8 cellular contexts compared by ENCODE assay signal in the genomic region with DNA sequence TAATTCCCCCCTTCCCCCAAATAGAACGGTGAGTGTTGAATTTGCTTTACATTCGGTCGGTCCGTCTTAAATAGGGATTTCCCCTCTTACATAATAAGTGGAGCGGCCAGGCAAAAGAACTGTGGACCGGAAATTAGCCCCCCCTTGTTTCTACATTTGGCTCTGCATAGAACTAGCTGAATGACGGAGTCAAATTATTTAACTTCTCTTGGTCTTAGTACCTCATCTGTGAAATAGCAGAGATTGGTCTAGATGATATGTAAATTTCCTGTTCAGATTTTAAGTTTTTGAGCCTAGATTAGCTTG. TPM values are rescaled to one million over a fixed set of nuclear protein-coding genes. Genes with fewer than 3 reads are reported as not detected.
A peak's percentile ranks its signal among the peaks of the same experiment; 100 is the strongest.
DNase-seq lines count a peak whose midpoint lies in the region; ATAC-seq and TF ChIP-seq lines count a peak whose summit lies in the region.

No MANE protein-coding gene starts in this region.

- no peak for TF ChIP-seq CTCF in WERI-Rb-1 (IDR thresholded peaks at IDR 0.05; ENCODE audit: low read depth, low read length)
- TF ChIP-seq CTCF in vagina (IDR thresholded peaks at IDR 0.05): no peak
- TF ChIP-seq CTCF in thyroid gland (IDR thresholded peaks at IDR 0.05): no peak

- H3K4me1 ChIP-seq in iPS-20b (ENCODE audit: insufficient read depth, low read length) (peaks cover 14% of the 10 kb centered on the region; the same call in 1 of the 2 replicates), vagina (peaks cover 25% of the 10 kb centered on the region), thyroid gland (peaks cover 0 to 5% of the 10 kb centered on the region in 2 donors)

- H3K9ac ChIP-seq in iPS-20b (ENCODE audit: low read depth, low read length): peak overlapping the region; percentile 49; the same call in 1 of the 2 replicates

- peaks cover 12% of the 10 kb centered on the region for H3K27me3 ChIP-seq in H7 (ENCODE audit: control insufficient read depth, insufficient read depth, low read length)
- H3K27me3 ChIP-seq in WERI-Rb-1 (ENCODE audit: insufficient read depth, low read depth, severe bottlenecking): no peaks in the 10 kb centered on the region
- H3K27me3 ChIP-seq in iPS-20b (ENCODE audit: insufficient read depth, low read length): peaks cover 40% of the 10 kb centered on the region
- no peaks in the 10 kb centered on the region for H3K27me3 ChIP-seq in vagina
- no peaks in the 10 kb centered on the region for H3K27me3 ChIP-seq in thyroid gland

- WGBS in thyroid gland, 2 donors: 42 to 48% methylated on average over 7 of the region's 7 CpGs

- peak; percentile 58 for ATAC-seq in GM18498 (IDR thresholded peaks at IDR 0.05; ENCODE audit: unreplicated experiment)
- no peak for ATAC-seq in GM19397 (IDR thresholded peaks at IDR 0.05; ENCODE audit: unreplicated experiment)

- H3K36me3 ChIP-seq in H7 (replicated peaks; ENCODE audit: control insufficient read depth, insufficient read depth, low read length) (no peaks in the 10 kb centered on the region), WERI-Rb-1 (peaks cover 4% of the 10 kb centered on the region), iPS-20b (ENCODE audit: insufficient read depth, low read depth, low read length) (no peaks in the 10 kb centered on the region), vagina (no peaks in the 10 kb centered on the region), thyroid gland (no peaks in the 10 kb centered on the region)

- peak; percentile 29 for DNase-seq in H7
- no peak for DNase-seq in WERI-Rb-1
- DNase-seq in vagina (ENCODE audit: extremely low spot score in 2 of 2): no peak
- DNase-seq in HUDEP-2 (lab: John Stamatoyannopoulos, UW; ENCODE audit: unreplicated experiment in 76 of 76): no peak
- no peak for DNase-seq in thyroid gland

- TF ChIP-seq POLR2A in vagina (IDR thresholded peaks at IDR 0.05): no peak
- TF ChIP-seq POLR2A in thyroid gland (IDR thresholded peaks at IDR 0.05): no peak

- H3K9me3 ChIP-seq in WERI-Rb-1 (ENCODE audit: severe bottlenecking) (no peaks in the 10 kb centered on the region), iPS-20b (ENCODE audit: insufficient read depth, low read depth, low read length) (peaks cover 7% of the 10 kb centered on the region; the same call in 1 of the 2 replicates), vagina (no peaks in the 10 kb centered on the region), thyroid gland (no peaks in the 10 kb centered on the region)

- intact Hi-C loops in vagina (cut with DNase I) (no loop called here), thyroid gland (cut with DNase I) (no loop called here)

- peak overlapping the region; percentile 40; the same call in 1 of the 2 replicates for H3K4me3 ChIP-seq in H7 (ENCODE audit: insufficient read depth, low read depth, low read length)
- H3K4me3 ChIP-seq in WERI-Rb-1 (ENCODE audit: low read depth, low read length): peak overlapping the region; percentile 93
- peak overlapping the region; percentile 75 for H3K4me3 ChIP-seq in iPS-20b (ENCODE audit: low read length)
- H3K4me3 ChIP-seq in vagina: peak overlapping the region; percentile 56 to 70
- no peak overlapping the region for H3K4me3 ChIP-seq in thyroid gland (replicated peaks in 1 of 3)

- H3K27ac ChIP-seq in WERI-Rb-1 (peak overlapping the region; percentile 96), iPS-20b (ENCODE audit: low read length) (no peak overlapping the region), vagina (peak overlapping the region; percentile 75), thyroid gland (no peak overlapping the region)

RNA-seq across cellular contexts. Expression of a gene that starts 1.3 kb away (rescaled TPM):
- total RNA-seq in H7 (2014; rRNA removed; shearing (Covaris generic)): 0.10 and 0.26 TPM in 2 replicates
- total RNA-seq in vagina: 15.2 TPM
- 1 to 10 TPM; 1.4 to 9.2 (median 2.0) TPM for total RNA-seq in thyroid gland

RNA-seq across cellular contexts. Expression of a gene that starts 14.3 kb away (rescaled TPM):
- total RNA-seq in H7 (2014; rRNA removed; shearing (Covaris generic)): 8.7 and 9.5 TPM in 2 replicates
- 26.5 TPM for total RNA-seq in vagina
- 10 to 100 TPM; 13.2 to 16.8 (median 14.3) TPM for total RNA-seq in thyroid gland

RNA-seq across cellular contexts. Expression of a gene that starts 32.3 kb away (rescaled TPM):
- 0.10 and 0.15 TPM in 2 replicates for total RNA-seq in H7 (2014; rRNA removed; shearing (Covaris generic))
- total RNA-seq in vagina (1.2 TPM), thyroid gland (under 1 TPM in 3 of 4 donors, not detected in 1; 0.15 to 0.40 (median 0.38) TPM)

Comparison
In these comparisons a context has a peak if more than half of its experiments do, and no peak if none do; other contexts are left out.
1. H3K4me3 ChIP-seq: peak in H7 (single experiment), WERI-Rb-1 (single experiment), iPS-20b (single experiment) and vagina (2 of 2); none in thyroid gland (0 of 3).
2. H3K27ac ChIP-seq: peak in WERI-Rb-1 (single experiment) and vagina (single experiment); none in iPS-20b (single experiment) and thyroid gland (0 of 3).